Comparison of ENCODE assay signal across 8 cellular contexts in genomic region chr12:93411063-93411462, GRCh38. TPM values are rescaled to one million over a fixed set of nuclear protein-coding genes. Genes with fewer than 3 reads are reported as not detected.
DNase-seq lines count a peak whose midpoint lies in the region; ATAC-seq, FAIRE-seq and TF ChIP-seq lines count a peak whose summit lies in the region.
"Not testable (repeated sequence)": the region's sequence is repeated elsewhere in the genome, so short reads cannot be mapped to it uniquely, and the experiment has no call there.

No MANE protein-coding gene starts in this region.

- not testable (repeated sequence) for H3K4me3 ChIP-seq in CD4-positive, alpha-beta memory T cell (ENCODE audit: low read length in 2 of 2); SK-N-MC; left lung; pancreas; suprapubic skin

- POLR2A ChIA-PET in CD4-positive, alpha-beta memory T cell (lab: Charles Lee; ENCODE audit: partially characterized antibody): interaction anchor here (1.1 kb wide), 1 partner anchor 25 kb away, joined by 3 read pairs; no protein-coding TSS in a partner anchor
- POLR2A ChIA-PET in activated CD4-positive, alpha-beta memory T cell treated with anti-CD3 and anti-CD28 coated beads for 36 hours (lab: Charles Lee): not testable (repeated sequence)

- DNase-seq in CD4-positive, alpha-beta memory T cell; SK-N-MC (ENCODE audit: low read depth, low spot score); activated CD4-positive, alpha-beta memory T cell treated with anti-CD3 and anti-CD28 coated beads for 36 hours; endothelial cell (ENCODE audit: low spot score); left lung; pancreas; suprapubic skin (ENCODE audit: low spot score in 2 of 2): not testable (repeated sequence)

- not testable (repeated sequence) for H3K27me3 Mint-ChIP-seq in CD4-positive, alpha-beta memory T cell; activated CD4-positive, alpha-beta memory T cell treated with anti-CD3 and anti-CD28 coated beads for 36 hours; activated naive CD4-positive, alpha-beta T cell treated with anti-CD3 and anti-CD28 coated beads, Interleukin-2, amount 50 U/mL, for 24 hours; endothelial cell (ENCODE audit: unreplicated experiment)

- 21 to 25% methylated on average over 6 of the region's 6 CpGs for WGBS in pancreas, 2 donors
- WGBS in suprapubic skin: 46% methylated on average over 6 of the region's 6 CpGs

- not testable (repeated sequence) for TF ChIP-seq CTCF in endothelial cell (IDR thresholded peaks at IDR 0.05; ENCODE audit: unreplicated experiment); left lung (IDR thresholded peaks at IDR 0.05); pancreas (IDR thresholded peaks at IDR 0.05); suprapubic skin (IDR thresholded peaks at IDR 0.05)

- peaks cover 24 to 47% of the 10 kb centered on the region in 2 donors for H3K36me3 Mint-ChIP-seq in CD4-positive, alpha-beta memory T cell
- peaks cover 28% of the 10 kb centered on the region for H3K36me3 Mint-ChIP-seq in activated CD4-positive, alpha-beta memory T cell treated with anti-CD3 and anti-CD28 coated beads for 36 hours
- H3K36me3 Mint-ChIP-seq in activated naive CD4-positive, alpha-beta T cell treated with anti-CD3 and anti-CD28 coated beads, Interleukin-2, amount 50 U/mL, for 24 hours: peaks cover 16% of the 10 kb centered on the region
- peaks cover 14% of the 10 kb centered on the region for H3K36me3 Mint-ChIP-seq in endothelial cell (ENCODE audit: low read depth, unreplicated experiment)

- ATAC-seq in left lung: not testable (repeated sequence)
- ATAC-seq in pancreas: peak in 3 of 4 donors; percentile 50 to 57 (median 54)

- not testable (repeated sequence) for TF ChIP-seq EP300 in suprapubic skin (IDR thresholded peaks at IDR 0.05)

- H3K4me1 ChIP-seq in CD4-positive, alpha-beta memory T cell (ENCODE audit: insufficient read depth, low read length): peaks cover 38% of the 10 kb centered on the region
- peaks cover 7 to 38% of the 10 kb centered on the region in 2 donors for H3K4me1 ChIP-seq in left lung
- H3K4me1 ChIP-seq in pancreas: peaks cover 5 to 26% (median 18%) of the 10 kb centered on the region in 3 donors
- H3K4me1 ChIP-seq in suprapubic skin: peaks cover 46% of the 10 kb centered on the region

- H3K9me3 Mint-ChIP-seq in CD4-positive, alpha-beta memory T cell; activated CD4-positive, alpha-beta memory T cell treated with anti-CD3 and anti-CD28 coated beads for 36 hours; activated naive CD4-positive, alpha-beta T cell treated with anti-CD3 and anti-CD28 coated beads, Interleukin-2, amount 50 U/mL, for 24 hours; endothelial cell (ENCODE audit: unreplicated experiment): not testable (repeated sequence)

- TF ChIP-seq POLR2A in suprapubic skin (IDR thresholded peaks at IDR 0.05): not testable (repeated sequence)

- peak overlapping the region; percentile 26 to 85 (median 73) for H3K27ac Mint-ChIP-seq in CD4-positive, alpha-beta memory T cell
- peak overlapping the region; percentile 47 for H3K27ac Mint-ChIP-seq in activated CD4-positive, alpha-beta memory T cell treated with anti-CD3 and anti-CD28 coated beads for 36 hours
- H3K27ac Mint-ChIP-seq in activated naive CD4-positive, alpha-beta T cell treated with anti-CD3 and anti-CD28 coated beads, Interleukin-2, amount 50 U/mL, for 24 hours: peak overlapping the region; percentile 56
- peak overlapping the region; percentile 53 for H3K27ac Mint-ChIP-seq in endothelial cell (ENCODE audit: unreplicated experiment)

- H3K9ac ChIP-seq in SK-N-MC (ENCODE audit: insufficient read length): not testable (repeated sequence)

- intact Hi-C loops in CD4-positive, alpha-beta memory T cell (cut with micrococcal nuclease); activated CD4-positive, alpha-beta memory T cell treated with anti-CD3 and anti-CD28 coated beads for 36 hours (cut with micrococcal nuclease): not testable (repeated sequence)
- intact Hi-C loops in left lung (cut with DNase I) (loop anchor here in 1 of 2 donors (10.0 kb wide), 1 partner anchor 426 kb away; no protein-coding TSS in a partner anchor), pancreas (cut with DNase I) (loop anchor here in 2 of 3 donors (10.0 kb wide), 1 partner anchor 426 kb away; no protein-coding TSS in a partner anchor)

- peaks cover 22% of the 10 kb centered on the region for H3K36me3 ChIP-seq in CD4-positive, alpha-beta memory T cell (ENCODE audit: insufficient read depth, low read length)
- H3K36me3 ChIP-seq in SK-N-MC (ENCODE audit: insufficient read depth, low read length) (peaks cover 44% of the 10 kb centered on the region), left lung (peaks cover 0 to 27% of the 10 kb centered on the region in 2 donors), suprapubic skin (peaks cover 21% of the 10 kb centered on the region)
- H3K36me3 ChIP-seq in pancreas: not testable (repeated sequence)

- not testable (repeated sequence) for FAIRE-seq in pancreas (lab: Jason Lieb, UNC)

- H3K4me1 Mint-ChIP-seq in CD4-positive, alpha-beta memory T cell: peaks cover 43 to 55% (median 48%) of the 10 kb centered on the region in 4 donors
- peaks cover 71% of the 10 kb centered on the region for H3K4me1 Mint-ChIP-seq in activated CD4-positive, alpha-beta memory T cell treated with anti-CD3 and anti-CD28 coated beads for 36 hours (ENCODE audit: low read depth)
- peaks cover 80% of the 10 kb centered on the region for H3K4me1 Mint-ChIP-seq in activated naive CD4-positive, alpha-beta T cell treated with anti-CD3 and anti-CD28 coated beads, Interleukin-2, amount 50 U/mL, for 24 hours
- peaks cover 34% of the 10 kb centered on the region for H3K4me1 Mint-ChIP-seq in endothelial cell (ENCODE audit: unreplicated experiment)

- not testable (repeated sequence) for H3K27me3 ChIP-seq in CD4-positive, alpha-beta memory T cell (ENCODE audit: insufficient read depth, low read length); left lung; pancreas; suprapubic skin

- CTCF ChIA-PET in CD4-positive, alpha-beta memory T cell (lab: Charles Lee; ENCODE audit: partially characterized antibody): interaction anchor here (0.6 to 4.3 kb wide), 7 partner anchors 10 to 690 kb away, joined by 3 to 42 read pairs (median 4); no protein-coding TSS in a partner anchor
- CTCF ChIA-PET in activated CD4-positive, alpha-beta memory T cell treated with anti-CD3 and anti-CD28 coated beads for 36 hours (lab: Charles Lee): interaction anchor here (0.6 to 5.9 kb wide), 7 partner anchors 9 to 424 kb away, joined by 3 to 43 read pairs (median 4); no protein-coding TSS in a partner anchor

- not testable (repeated sequence) for H3K27ac ChIP-seq in CD4-positive, alpha-beta memory T cell (ENCODE audit: low read depth, low read length)
- H3K27ac ChIP-seq in SK-N-MC: peak overlapping the region; percentile 69
- peak overlapping the region; percentile 9 to 39 for H3K27ac ChIP-seq in left lung
- peak overlapping the region in 1 of 4 donors; percentile 8 for H3K27ac ChIP-seq in pancreas
- peak overlapping the region; percentile 18 for H3K27ac ChIP-seq in suprapubic skin

- not testable (repeated sequence) for H3K9me3 ChIP-seq in CD4-positive, alpha-beta memory T cell (ENCODE audit: control insufficient read depth in 1 of 2, low read length in 2 of 2); SK-N-MC (ENCODE audit: low read depth, low read length); left lung; pancreas; suprapubic skin

- H3K4me3 Mint-ChIP-seq in CD4-positive, alpha-beta memory T cell: peak overlapping the region in 3 of 8 donors; percentile 7 to 40 (median 21)
- not testable (repeated sequence) for H3K4me3 Mint-ChIP-seq in activated CD4-positive, alpha-beta memory T cell treated with anti-CD3 and anti-CD28 coated beads for 36 hours
- peak overlapping the region; percentile 21 for H3K4me3 Mint-ChIP-seq in activated naive CD4-positive, alpha-beta T cell treated with anti-CD3 and anti-CD28 coated beads, Interleukin-2, amount 50 U/mL, for 24 hours
- H3K4me3 Mint-ChIP-seq in endothelial cell (ENCODE audit: unreplicated experiment): peak overlapping the region; percentile 17

RNA-seq across cellular contexts. Expression of gene UBE2N, which starts 30.7 kb away (rescaled TPM):
- 10 to 100 TPM; 71.2 to 72.8 TPM for total RNA-seq in CD4-positive, alpha-beta memory T cell
- polyA plus RNA-seq in CD4-positive, alpha-beta memory T cell: 100 to 1,000 TPM; 199 to 227 TPM
- 100 to 1,000 TPM; 177 TPM for total RNA-seq in activated CD4-positive, alpha-beta memory T cell treated with anti-CD3 and anti-CD28 coated beads for 36 hours
- 150 TPM for total RNA-seq in endothelial cell (ENCODE audit: unreplicated experiment)
- total RNA-seq in left lung: 10 to 100 TPM; 82.2 to 99.0 TPM
- 10 to 100 TPM; 14.7 to 33.2 (median 21.5) TPM for total RNA-seq in pancreas
- 10 to 100 TPM; 18.3 to 32.7 TPM for polyA plus RNA-seq in pancreas
- 10 to 100 TPM; 23.1 to 71.3 (median 54.3) TPM for total RNA-seq in suprapubic skin

RNA-seq across cellular contexts. Expression of gene NUDT4, which starts 33.3 kb away (rescaled TPM):
- 10 to 100 TPM; 41.8 to 45.2 TPM for total RNA-seq in CD4-positive, alpha-beta memory T cell
- 10 to 100 TPM; 39.3 to 49.6 TPM for polyA plus RNA-seq in CD4-positive, alpha-beta memory T cell
- 10 to 100 TPM; 58.2 TPM for total RNA-seq in activated CD4-positive, alpha-beta memory T cell treated with anti-CD3 and anti-CD28 coated beads for 36 hours
- 91.7 TPM for total RNA-seq in endothelial cell (ENCODE audit: unreplicated experiment)
- total RNA-seq in left lung: 10 to 100 TPM; 46.6 to 48.0 TPM
- total RNA-seq in pancreas: 10 to 100 TPM; 32.3 to 57.3 (median 45.5) TPM
- polyA plus RNA-seq in pancreas: 10 to 100 TPM; 16.0 to 77.5 TPM
- 10 to 100 TPM; 27.1 to 46.7 (median 34.5) TPM for total RNA-seq in suprapubic skin

RNA-seq across cellular contexts. Expression of gene MRPL42, which starts 56.3 kb away (rescaled TPM):
- total RNA-seq in CD4-positive, alpha-beta memory T cell: 10 to 100 TPM; 40.1 to 43.2 TPM
- 10 to 100 TPM; 75.7 to 92.8 TPM for polyA plus RNA-seq in CD4-positive, alpha-beta memory T cell
- total RNA-seq in activated CD4-positive, alpha-beta memory T cell treated with anti-CD3 and anti-CD28 coated beads for 36 hours: 10 to 100 TPM; 65.0 to 67.6 TPM
- total RNA-seq in endothelial cell (ENCODE audit: unreplicated experiment) (34.6 TPM), left lung (10 to 100 TPM; 59.9 to 65.6 TPM), pancreas (10 to 100 TPM; 12.1 to 28.6 (median 22.8) TPM), suprapubic skin (10 to 100 TPM; 49.1 to 52.1 (median 50.8) TPM)
- 10 to 100 TPM; 11.8 to 23.8 TPM for polyA plus RNA-seq in pancreas
